13 cellular contexts compared by ENCODE assay signal in the genomic region with DNA sequence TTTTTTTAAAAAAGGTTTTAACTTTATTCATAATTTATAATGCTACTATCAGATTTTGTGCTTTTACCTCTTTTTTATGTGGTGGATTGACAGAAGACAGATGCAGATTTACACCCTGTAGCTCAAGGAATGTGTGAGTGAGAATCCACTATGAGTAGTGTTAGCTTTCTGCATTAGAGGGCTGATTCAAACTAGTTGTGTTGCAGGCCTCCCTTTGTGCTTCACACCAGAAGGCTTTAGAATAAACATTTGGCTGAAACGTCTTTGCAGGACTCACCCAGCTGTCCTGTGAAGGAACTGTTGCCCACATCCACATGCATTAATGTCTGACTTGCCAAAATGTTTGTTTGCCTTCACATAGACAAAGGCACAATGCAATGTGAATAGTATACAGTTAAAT.
"Had no signal": no experiment of that assay in that cellular context is flagged by ENCODE, and none has a peak within 500 bp of the region (broad histone marks: within the 10 kb centered on the region; RNA-seq: fewer than 3 reads in every experiment).

No MANE protein-coding gene starts in this region.

- H3K4me3 ChIP-seq: breast epithelium, left lung, transverse colon had no signal

- H3K4me3 Mint-ChIP-seq: activated CD4-positive, alpha-beta T cell treated with anti-CD3 and anti-CD28 coated beads, Interleukin-2, amount 10 ng/mL, durations not matched to agents 24 days and 14 days; activated T-helper 1 cell treated with anti-CD3 and anti-CD28 coated beads, Interleukin-12 subunit alpha, Interleukin-12 subunit beta, Interleukin-2, Interleukin-4 antibody, amounts not matched to agents 30 ng/mL and 10 ng/mL and 1 ng/mL, durations not matched to agents 14 hours and 24 hours and 36 hours; memory B cell; stimulated activated naive B cell treated with anti-CD40 and anti-IgM and Interleukin-4, amounts not matched to agents 10 μg/mL and 1 μg/mL and 100 μg/mL, for 72 hours; T-helper 1 cell treated with Interleukin-12 subunit alpha and Interleukin-12 subunit beta and Interleukin-4 antibody, amounts not matched to agents 30 μg/mL and 1 μg/mL, for 36 hours had no signal

- DNase-seq: activated CD4-positive, alpha-beta T cell treated with anti-CD3 and anti-CD28 coated beads, Interleukin-2, amount 10 ng/mL, durations not matched to agents 24 days and 14 days; activated naive CD4-positive, alpha-beta T cell; aorta; hippocampal formation; left lung; retina; stimulated activated naive B cell treated with anti-CD40 and anti-IgM and Interleukin-4, amounts not matched to agents 10 μg/mL and 1 μg/mL and 100 μg/mL, for 72 hours; transverse colon had no signal

- H3K9ac ChIP-seq: parathyroid adenoma had no signal

- H3K36me3 Mint-ChIP-seq: memory B cell; stimulated activated naive B cell treated with anti-CD40 and anti-IgM and Interleukin-4, amounts not matched to agents 10 μg/mL and 1 μg/mL and 100 μg/mL, for 72 hours had no signal

- H2AFZ ChIP-seq: parathyroid adenoma had no signal

- H3K36me3 ChIP-seq: breast epithelium, left lung, transverse colon had no signal

- H3K4me1 Mint-ChIP-seq: activated CD4-positive, alpha-beta T cell treated with anti-CD3 and anti-CD28 coated beads, Interleukin-2, amount 10 ng/mL, durations not matched to agents 24 days and 14 days; memory B cell; stimulated activated naive B cell treated with anti-CD40 and anti-IgM and Interleukin-4, amounts not matched to agents 10 μg/mL and 1 μg/mL and 100 μg/mL, for 72 hours had no signal

- H3K9me3 Mint-ChIP-seq: activated CD4-positive, alpha-beta T cell treated with anti-CD3 and anti-CD28 coated beads, Interleukin-2, amount 10 ng/mL, durations not matched to agents 24 days and 14 days; T-helper 1 cell treated with Interleukin-12 subunit alpha and Interleukin-12 subunit beta and Interleukin-4 antibody, amounts not matched to agents 30 μg/mL and 1 μg/mL, for 36 hours had no signal

- H3K27me3 Mint-ChIP-seq: activated CD4-positive, alpha-beta T cell treated with anti-CD3 and anti-CD28 coated beads, Interleukin-2, amount 10 ng/mL, durations not matched to agents 24 days and 14 days; memory B cell; stimulated activated naive B cell treated with anti-CD40 and anti-IgM and Interleukin-4, amounts not matched to agents 10 μg/mL and 1 μg/mL and 100 μg/mL, for 72 hours had no signal

- H3K27ac ChIP-seq: breast epithelium, left lung, parathyroid adenoma had no signal

- H3K4me1 ChIP-seq: breast epithelium, left lung, parathyroid adenoma had no signal

- H3K27ac Mint-ChIP-seq: activated CD4-positive, alpha-beta T cell treated with anti-CD3 and anti-CD28 coated beads, Interleukin-2, amount 10 ng/mL, durations not matched to agents 24 days and 14 days; activated T-helper 1 cell treated with anti-CD3 and anti-CD28 coated beads, Interleukin-12 subunit alpha, Interleukin-12 subunit beta, Interleukin-2, Interleukin-4 antibody, amounts not matched to agents 30 ng/mL and 10 ng/mL and 1 ng/mL, durations not matched to agents 14 hours and 24 hours and 36 hours; memory B cell; stimulated activated naive B cell treated with anti-CD40 and anti-IgM and Interleukin-4, amounts not matched to agents 10 μg/mL and 1 μg/mL and 100 μg/mL, for 72 hours; T-helper 1 cell treated with Interleukin-12 subunit alpha and Interleukin-12 subunit beta and Interleukin-4 antibody, amounts not matched to agents 30 μg/mL and 1 μg/mL, for 36 hours had no signal

- H3K27me3 ChIP-seq: breast epithelium, left lung, transverse colon had no signal

- H3K79me2 ChIP-seq: parathyroid adenoma had no signal

- H3K9me3 ChIP-seq: breast epithelium, left lung, transverse colon had no signal
